8 cellular contexts compared by ENCODE assay signal in genomic region chr19:37594064-37594981, GRCh38.
DNase-seq lines count a peak whose midpoint lies in the region; ATAC-seq and FAIRE-seq lines count a peak whose summit lies in the region.

ZNF540 (plus strand) TSS chr19:37594876; CDS start chr19:37598448, 3,572 bp downstream.
ZNF571 (minus strand) TSS chr19:37594792; CDS start chr19:37586676, 8,116 bp downstream.

- H3K27ac Mint-ChIP-seq in central memory CD8-positive, alpha-beta T cell (ENCODE audit: low read depth) = peak within 1 kb of the TSS; percentile 99

- ATAC-seq in GM18858 (IDR thresholded peaks at IDR 0.05; ENCODE audit: unreplicated experiment) (peak; percentile 89), HG03097 (IDR thresholded peaks at IDR 0.05; ENCODE audit: low FRiP score, unreplicated experiment) (peak; percentile 97)
- peak; percentile 96 for ATAC-seq in central memory CD8-positive, alpha-beta T cell (replicated peaks; ENCODE audit: extremely low read depth, poor library complexity, severe bottlenecking)

- peaks cover 23% of the 10 kb centered on the region for H3K36me3 Mint-ChIP-seq in central memory CD8-positive, alpha-beta T cell (ENCODE audit: insufficient read depth)

- FAIRE-seq in A204.1 (lab: Jason Lieb, UNC) = peak; percentile 89

- DNase-seq in NCI-H2196 (lab: John Stamatoyannopoulos, UW; ENCODE audit: unreplicated experiment) = peak; percentile 95
- DNase-seq in activated CD4-positive, CD25-positive, alpha-beta regulatory T cell treated with anti-CD3 and anti-CD28 coated beads, Interleukin-2, amount 50 U/mL, for 16 hours (ENCODE audit: low read depth, low spot score) = peak; percentile 84
- DNase-seq in central memory CD8-positive, alpha-beta T cell (ENCODE audit: low spot score in 2 of 2) = peak; percentile 78 to 87
- peak; percentile 96 for DNase-seq in inferior parietal cortex (ENCODE audit: extremely low spot score)
- DNase-seq in smooth muscle cell of the brain vasculature (ENCODE audit: low read depth, low spot score) = peak; percentile 65

- H3K4me3 Mint-ChIP-seq in central memory CD8-positive, alpha-beta T cell = peak within 1 kb of the TSS; percentile 93

- no peaks in the 10 kb centered on the region for H3K27me3 Mint-ChIP-seq in central memory CD8-positive, alpha-beta T cell

- peaks cover 6% of the 10 kb centered on the region for H3K9me3 Mint-ChIP-seq in central memory CD8-positive, alpha-beta T cell

- H3K4me1 Mint-ChIP-seq in central memory CD8-positive, alpha-beta T cell = peaks cover 42% of the 10 kb centered on the region

Comparison
In these comparisons a context has a peak if more than half of its experiments do, and no peak if none do; other contexts are left out.
1. Peak in every context shown above with its lines: DNase-seq and ATAC-seq.